ENCODE assay signal across 8 cellular contexts in genomic region chr7:103065666-103066065, GRCh38. TPM values are rescaled to one million over a fixed set of nuclear protein-coding genes. Genes with fewer than 3 reads are reported as not detected.
DNase-seq lines count a peak whose midpoint lies in the region; ATAC-seq, FAIRE-seq and TF ChIP-seq lines count a peak whose summit lies in the region.

No MANE protein-coding gene starts in this region.

- no peak for FAIRE-seq in bronchial epithelial cell (lab: Jason Lieb, UNC)

- no peak for ATAC-seq in GM21825 (IDR thresholded peaks at IDR 0.05; ENCODE audit: unreplicated experiment)

- no peaks in the 10 kb centered on the region for H3K36me3 ChIP-seq in bronchial epithelial cell (ENCODE audit: control insufficient read depth, insufficient read depth, low read length)

- H3K27me3 ChIP-seq in bronchial epithelial cell (ENCODE audit: control insufficient read depth, insufficient read depth, low read length): no peaks in the 10 kb centered on the region

- H3K4me3 ChIP-seq in bronchial epithelial cell (ENCODE audit: low read depth, low read length): no peak overlapping the region

- DNase-seq in NCI-H748 (lab: John Stamatoyannopoulos, UW; ENCODE audit: unreplicated experiment) (peak; percentile 52), NCI-H748 treated with DMSO at 0.1 percent for 48 hours (lab: John Stamatoyannopoulos, UW) (no peak), HuH-7 (ENCODE audit: low spot score) (peak; percentile 43), T-helper 9 cell (peak; percentile 22), bronchial epithelial cell (ENCODE audit: low read depth) (peak; percentile 19), myocyte (ENCODE audit: low read depth) (peak; percentile 48), NCI-H187 treated with DMSO at 0.1 percent for 48 hours (lab: John Stamatoyannopoulos, UW) (no peak)

- TF ChIP-seq CTCF in bronchial epithelial cell (IDR thresholded peaks at IDR 0.05; ENCODE audit: insufficient read depth, low read length, severe bottlenecking): peak; percentile 69

RNA-seq across cellular contexts. Expression of gene FBXL13, which starts 8.9 kb away (rescaled TPM):
- 0.13 and 0.26 TPM in 2 replicates for total RNA-seq in bronchial epithelial cell
- 0.42 and 0.67 TPM in 2 replicates for total RNA-seq in myocyte
- polyA plus RNA-seq in myocyte (2012): 1.0 TPM

RNA-seq across cellular contexts. Expression of gene ARMC10, which starts 9.3 kb away (rescaled TPM):
- 40.1 and 46.6 TPM in 2 replicates for total RNA-seq in bronchial epithelial cell
- 42.5 and 46.7 TPM in 2 replicates for total RNA-seq in myocyte
- 32.9 TPM for polyA plus RNA-seq in myocyte (2012)

Comparison
In these comparisons a context has a peak if more than half of its experiments do, and no peak if none do; other contexts are left out.
1. DNase-seq: peak in NCI-H748 (single experiment), HuH-7 (single experiment), T-helper 9 cell (single experiment), bronchial epithelial cell (single experiment) and myocyte (single experiment); none in NCI-H748 treated with DMSO at 0.1 percent for 48 hours (single experiment) and NCI-H187 treated with DMSO at 0.1 percent for 48 hours (single experiment).